Comparison of ENCODE assay signal across 7 cellular contexts in genomic region chr1:181151378-181152326, GRCh38.
DNase-seq lines count a peak whose midpoint lies in the region; ATAC-seq and TF ChIP-seq lines count a peak whose summit lies in the region.

No MANE protein-coding gene starts in this region.

- H3K27me3 ChIP-seq in dorsolateral prefrontal cortex: no peaks in the 10 kb centered on the region

- no peak overlapping the region for H3K4me3 ChIP-seq in dorsolateral prefrontal cortex

- H3K27ac ChIP-seq in dorsolateral prefrontal cortex: peak overlapping the region in 56 of 59 donors; percentile 27 to 92 (median 78)

- DNase-seq in dorsolateral prefrontal cortex: no peak
- DNase-seq in stimulated activated effector memory CD8-positive, alpha-beta T cell treated with anti-CD3 and anti-CD28 coated beads, Interleukin-12 subunit alpha, Interleukin-12 subunit beta, amount 100 ng/mL, for 72 hours (ENCODE audit: low spot score in 2 of 2): no peak
- DNase-seq in T-helper 9 cell: no peak
- no peak for DNase-seq in retina
- DNase-seq in activated CD8-positive, alpha-beta memory T cell treated with anti-CD3 and anti-CD28 coated beads, Interleukin-2, amount 50 U/mL, for 48 hours: no peak

- intact Hi-C loops in dorsolateral prefrontal cortex (cut with DNase I): loop anchor here in 1 of 2 donors (10.0 kb wide), 1 partner anchor 647 kb away; the partner anchor contains the start of gene ACBD6

- H3K4me3 Mint-ChIP-seq in stimulated activated effector memory CD8-positive, alpha-beta T cell treated with anti-CD3 and anti-CD28 coated beads, Interleukin-12 subunit alpha, Interleukin-12 subunit beta, amount 100 ng/mL, for 72 hours: no peak overlapping the region

- H3K27ac Mint-ChIP-seq in stimulated activated effector memory CD8-positive, alpha-beta T cell treated with anti-CD3 and anti-CD28 coated beads, Interleukin-12 subunit alpha, Interleukin-12 subunit beta, amount 100 ng/mL, for 72 hours: peak overlapping the region; percentile 77

- peaks cover 47% of the 10 kb centered on the region for H3K4me1 Mint-ChIP-seq in stimulated activated effector memory CD8-positive, alpha-beta T cell treated with anti-CD3 and anti-CD28 coated beads, Interleukin-12 subunit alpha, Interleukin-12 subunit beta, amount 100 ng/mL, for 72 hours

- TF ChIP-seq CTCF in dorsolateral prefrontal cortex (IDR thresholded peaks at IDR 0.05 in 54 of 56, conservative IDR thresholded peaks at IDR 0.05 in 2 of 56; ENCODE audit: low read depth in 1 of 56, partially characterized antibody in 56 of 56): no peak

- H3K36me3 Mint-ChIP-seq in stimulated activated effector memory CD8-positive, alpha-beta T cell treated with anti-CD3 and anti-CD28 coated beads, Interleukin-12 subunit alpha, Interleukin-12 subunit beta, amount 100 ng/mL, for 72 hours: no peaks in the 10 kb centered on the region

- no peaks in the 10 kb centered on the region for H3K9me3 Mint-ChIP-seq in stimulated activated effector memory CD8-positive, alpha-beta T cell treated with anti-CD3 and anti-CD28 coated beads, Interleukin-12 subunit alpha, Interleukin-12 subunit beta, amount 100 ng/mL, for 72 hours

- ATAC-seq in GM19395 (IDR thresholded peaks at IDR 0.05; ENCODE audit: unreplicated experiment) (peak; percentile 33), HG03442 (IDR thresholded peaks at IDR 0.05; ENCODE audit: unreplicated experiment) (peak; percentile 34)
- ATAC-seq in stimulated activated effector memory CD8-positive, alpha-beta T cell treated with anti-CD3 and anti-CD28 coated beads, Interleukin-12 subunit alpha, Interleukin-12 subunit beta, amount 100 ng/mL, for 72 hours: peak; percentile 77
